Comparison of ENCODE assay signal across 8 cellular contexts in the genomic region with DNA sequence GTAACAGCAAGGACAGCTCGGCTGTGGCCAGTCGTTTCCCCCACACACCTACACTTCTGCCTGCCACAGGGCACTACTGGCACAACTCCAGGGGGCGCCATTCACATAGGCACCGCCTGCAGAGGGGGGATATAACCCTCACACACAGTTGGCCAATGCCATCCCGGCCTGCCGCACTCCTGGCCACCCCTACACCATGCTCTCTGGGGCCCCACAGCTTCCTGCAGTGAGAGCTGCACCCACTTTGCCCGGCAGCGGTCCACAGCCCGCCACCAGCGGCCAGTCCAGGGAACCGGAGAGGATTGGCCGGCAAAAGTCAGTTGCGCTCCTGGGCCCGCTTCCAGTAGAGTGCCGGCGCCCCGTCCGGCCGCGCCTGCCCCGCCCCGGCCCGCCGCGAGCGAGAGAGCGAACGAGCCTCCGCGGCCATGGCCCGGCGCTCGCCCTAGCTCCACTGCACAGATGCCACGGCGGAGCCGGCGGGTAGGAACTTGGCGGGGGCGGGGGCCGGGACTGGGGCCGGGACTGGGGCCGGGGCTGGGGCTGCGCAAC. TPM values are rescaled to one million over a fixed set of nuclear protein-coding genes. Genes with fewer than 3 reads are reported as not detected.
DNase-seq lines count a peak whose midpoint lies in the region; ATAC-seq and TF ChIP-seq lines count a peak whose summit lies in the region.

No MANE protein-coding gene starts in this region.

- peak overlapping the region; percentile 62 for H2BK15ac ChIP-seq in mesenchymal stem cell (ENCODE audit: low read depth, poor library complexity, severe bottlenecking)

- peak overlapping the region; percentile 51 for H3K27ac Mint-ChIP-seq in activated CD4-positive, alpha-beta memory T cell treated with anti-CD3 and anti-CD28 coated beads for 36 hours
- no peak overlapping the region for H3K27ac Mint-ChIP-seq in endothelial cell (ENCODE audit: unreplicated experiment)

- peak overlapping the region; percentile 86 to 95 for H2BK12ac ChIP-seq in mesenchymal stem cell (ENCODE audit: low read length in 2 of 2)

- peak overlapping the region; percentile 74 for H2BK120ac ChIP-seq in mesenchymal stem cell (ENCODE audit: low read depth, low read length)

- H3K4me3 ChIP-seq in HAP-1 (peak overlapping the region; percentile 40), mesenchymal stem cell (ENCODE audit: insufficient read depth in 1 of 2, low read depth in 1 of 2, low read length in 2 of 2) (peak overlapping the region; percentile 71 to 96)

- intact Hi-C loops in activated CD4-positive, alpha-beta memory T cell treated with anti-CD3 and anti-CD28 coated beads for 36 hours (cut with micrococcal nuclease), result loop anchor here (2.0 to 10.0 kb wide), 4 partner anchors 49 to 261 kb away; partner anchors contain the start of genes CABIN1, GSTT2 and MIF

- no peak overlapping the region for H2AK5ac ChIP-seq in mesenchymal stem cell (ENCODE audit: low read length, severe bottlenecking)

- no peaks in the 10 kb centered on the region for H3K9me3 Mint-ChIP-seq in activated CD4-positive, alpha-beta memory T cell treated with anti-CD3 and anti-CD28 coated beads for 36 hours
- peaks cover 3% of the 10 kb centered on the region for H3K9me3 Mint-ChIP-seq in endothelial cell (ENCODE audit: unreplicated experiment)

- peak overlapping the region; percentile 90 for H4K8ac ChIP-seq in mesenchymal stem cell (ENCODE audit: low read length)

- peak overlapping the region; percentile 87 for H3K9ac ChIP-seq in mesenchymal stem cell (ENCODE audit: low read length)

- no peak overlapping the region for H3K27ac ChIP-seq in mesenchymal stem cell (ENCODE audit: low read length, poor library complexity, severe bottlenecking)

- peak overlapping the region in 1 of 2 experiments; percentile 98 for H3K14ac ChIP-seq in mesenchymal stem cell (ENCODE audit: low read length in 2 of 2)

- H2AFZ ChIP-seq in mesenchymal stem cell (ENCODE audit: low read depth, low read length), result peak overlapping the region; percentile 21

- CTCF ChIA-PET in activated CD4-positive, alpha-beta memory T cell treated with anti-CD3 and anti-CD28 coated beads for 36 hours (lab: Charles Lee), result interaction anchor here (0.7 to 8.0 kb wide), 21 partner anchors 10 to 268 kb away, joined by 3 to 102 read pairs (median 5); partner anchors contain the start of genes CABIN1, MIF and SUSD2

- H3K4ac ChIP-seq in mesenchymal stem cell (ENCODE audit: low read depth in 1 of 2, low read length in 2 of 2), result peak overlapping the region; percentile 85 to 97

- H3K36me3 Mint-ChIP-seq in activated CD4-positive, alpha-beta memory T cell treated with anti-CD3 and anti-CD28 coated beads for 36 hours, result peaks cover 2% of the 10 kb centered on the region
- H3K36me3 Mint-ChIP-seq in endothelial cell (ENCODE audit: low read depth, unreplicated experiment), result peaks cover 4% of the 10 kb centered on the region

- peak overlapping the region; percentile 98 for H3K4me2 ChIP-seq in mesenchymal stem cell (ENCODE audit: low read length, poor library complexity, severe bottlenecking)

- 2% methylated on average over 43 of the region's 43 CpGs for WGBS in mesenchymal stem cell

- ATAC-seq in HG02938 (IDR thresholded peaks at IDR 0.05; ENCODE audit: unreplicated experiment), result no peak

- peak overlapping the region; percentile 89 to 99 for H3K18ac ChIP-seq in mesenchymal stem cell (ENCODE audit: low read depth in 1 of 2, low read length in 2 of 2)

- DNase-seq in GM03348 (ENCODE audit: low spot score), result peak; percentile 94
- DNase-seq in HAP-1 (ENCODE audit: low spot score in 2 of 2), result peak; percentile 8 to 65
- peak; percentile 13 for DNase-seq in NCI-H1105 (lab: John Stamatoyannopoulos, UW)
- DNase-seq in activated CD4-positive, alpha-beta memory T cell treated with anti-CD3 and anti-CD28 coated beads for 36 hours, result peak; percentile 64
- peak; percentile 58 for DNase-seq in endothelial cell (ENCODE audit: low spot score)
- DNase-seq in mesenchymal stem cell, result peak; percentile 77
- DNase-seq in stimulated activated naive CD4-positive, alpha-beta T cell treated with Interleukin-2 at 50 U/mL for 16 hours (lab: John Stamatoyannopoulos, UW), result peak; percentile 23

- in situ Hi-C loops in HAP-1 (cut with MboI; ENCODE audit: low sequenced_read_pairs), result no loop called here

- POLR2A ChIA-PET in activated CD4-positive, alpha-beta memory T cell treated with anti-CD3 and anti-CD28 coated beads for 36 hours (lab: Charles Lee), result interaction anchor here (1.7 to 2.5 kb wide), 2 partner anchors 129 to 145 kb away, joined by 5 to 19 read pairs; partner anchors contain the start of gene CABIN1

- H3K4me1 ChIP-seq in HAP-1 (peaks cover 5% of the 10 kb centered on the region; the same call in 1 of the 2 replicates), mesenchymal stem cell (ENCODE audit: control insufficient read depth, insufficient read depth, low read depth, low read length) (peaks cover 38% of the 10 kb centered on the region)

- no peaks in the 10 kb centered on the region for H3K9me3 ChIP-seq in HAP-1
- H3K9me3 ChIP-seq in mesenchymal stem cell (ENCODE audit: control insufficient read depth, low read length), result no peaks in the 10 kb centered on the region

- peak; percentile 8 for TF ChIP-seq CTCF in endothelial cell (IDR thresholded peaks at IDR 0.05; ENCODE audit: unreplicated experiment)

- H3K23ac ChIP-seq in mesenchymal stem cell (ENCODE audit: low read length in 2 of 2), result peak overlapping the region in 1 of 2 experiments; percentile 96

- peak overlapping the region; percentile 96 for H4K91ac ChIP-seq in mesenchymal stem cell (ENCODE audit: low read length)

- H3K27me3 ChIP-seq in HAP-1 (ENCODE audit: low read depth) (no peaks in the 10 kb centered on the region), mesenchymal stem cell (ENCODE audit: control insufficient read depth in 1 of 2, insufficient read depth in 1 of 2, low read length in 2 of 2) (no peaks in the 10 kb centered on the region)

- H3K4me3 Mint-ChIP-seq in activated CD4-positive, alpha-beta memory T cell treated with anti-CD3 and anti-CD28 coated beads for 36 hours, result peak overlapping the region; percentile 61
- H3K4me3 Mint-ChIP-seq in endothelial cell (ENCODE audit: unreplicated experiment), result no peak overlapping the region

- no peak overlapping the region for H2BK5ac ChIP-seq in mesenchymal stem cell (ENCODE audit: low read depth, low read length, poor library complexity, severe bottlenecking)

- H3K27me3 Mint-ChIP-seq in activated CD4-positive, alpha-beta memory T cell treated with anti-CD3 and anti-CD28 coated beads for 36 hours, result no peaks in the 10 kb centered on the region
- H3K27me3 Mint-ChIP-seq in endothelial cell (ENCODE audit: unreplicated experiment), result peaks cover 7% of the 10 kb centered on the region

- H3K36me3 ChIP-seq in HAP-1 (replicated peaks) (no peaks in the 10 kb centered on the region), mesenchymal stem cell (ENCODE audit: control insufficient read depth in 1 of 2, insufficient read depth in 2 of 2, low read depth in 1 of 2, low read length in 2 of 2) (peaks cover 11 to 23% of the 10 kb centered on the region in 2 experiments)

- peaks cover 26% of the 10 kb centered on the region for H3K79me1 ChIP-seq in mesenchymal stem cell (replicated peaks; ENCODE audit: low read length, poor library complexity, severe bottlenecking)

- H3K4me1 Mint-ChIP-seq in activated CD4-positive, alpha-beta memory T cell treated with anti-CD3 and anti-CD28 coated beads for 36 hours (ENCODE audit: low read depth), result peaks cover 65% of the 10 kb centered on the region
- H3K4me1 Mint-ChIP-seq in endothelial cell (ENCODE audit: unreplicated experiment), result peaks cover 20% of the 10 kb centered on the region

RNA-seq across cellular contexts. Expression of gene SUSD2, which starts 25.6 kb away (rescaled TPM):
- total RNA-seq in activated CD4-positive, alpha-beta memory T cell treated with anti-CD3 and anti-CD28 coated beads for 36 hours, result under 1 TPM; 0.19 to 0.22 TPM
- total RNA-seq in endothelial cell (ENCODE audit: unreplicated experiment), result 0.38 TPM
- 19.4 TPM for polyA plus RNA-seq in mesenchymal stem cell (2013, experiment 1 of 2)
- polyA plus RNA-seq in mesenchymal stem cell (2013, experiment 2 of 2), result 19.1 TPM

Comparison
In these comparisons a context has a peak if more than half of its experiments do, and no peak if none do; other contexts are left out.
1. DNase-seq: peak in every context shown above with its lines; median percentile 94 in GM03348; 77 in mesenchymal stem cell; 64 in activated CD4-positive, alpha-beta memory T cell treated with anti-CD3 and anti-CD28 coated beads for 36 hours; 58 in endothelial cell; 36 in HAP-1; 23 in stimulated activated naive CD4-positive, alpha-beta T cell treated with Interleukin-2 at 50 U/mL for 16 hours; 13 in NCI-H1105.